In genomic region chr9:130915096-130915447, GRCh38 we compare ENCODE assay signal across 1 cellular context.
TF ChIP-seq lines count a peak whose summit lies in the region.

No MANE protein-coding gene starts in this region.

TF ChIP-seq in H1, 55 proteins besides CTCF, POLR2A, EP300 and RAD21 (continued from another document):
- TF ChIP-seq ATF2 (IDR thresholded peaks at IDR 0.05; ENCODE audit: low read length) (no peak), SIX5 (IDR thresholded peaks at IDR 0.05; ENCODE audit: low read depth, low read length) (no peak), FOSL1 (IDR thresholded peaks at IDR 0.05; ENCODE audit: insufficient read depth, low read depth, low read length) (no peak)
